1 cellular context compared by ENCODE assay signal in the genomic region with DNA sequence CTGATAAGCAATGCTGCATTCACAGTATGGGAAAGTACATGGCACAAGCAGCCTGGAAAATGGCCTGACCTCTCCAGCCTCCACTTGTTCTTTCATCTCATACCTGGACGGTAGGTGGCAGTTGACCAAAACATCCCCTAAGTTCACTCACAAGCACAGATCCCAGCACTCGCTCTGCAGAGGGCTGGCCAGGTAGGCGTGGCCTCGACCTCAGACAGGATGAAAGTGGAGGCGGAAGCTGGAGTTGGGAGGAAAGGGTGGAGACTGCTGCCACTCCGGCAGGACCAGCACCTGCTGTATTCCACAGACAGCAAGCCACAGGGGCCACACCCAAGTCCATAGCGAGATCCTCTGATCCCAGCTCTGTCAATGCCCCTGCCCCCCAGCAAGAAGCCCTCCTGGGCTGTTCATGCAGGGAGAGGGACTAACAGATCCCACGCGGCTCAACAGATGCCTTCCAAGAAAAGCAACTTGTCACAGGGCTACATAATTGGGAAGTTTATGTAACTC.
A peak's percentile ranks its signal among the peaks of the same experiment; 100 is the strongest.
TF ChIP-seq lines count a peak whose summit lies in the region.

No MANE protein-coding gene starts in this region.

TF ChIP-seq in HepG2, 621 proteins besides CTCF, POLR2A, EP300 and RAD21 (continued from another document and continues in another):
- TF ChIP-seq, protein P1, sequence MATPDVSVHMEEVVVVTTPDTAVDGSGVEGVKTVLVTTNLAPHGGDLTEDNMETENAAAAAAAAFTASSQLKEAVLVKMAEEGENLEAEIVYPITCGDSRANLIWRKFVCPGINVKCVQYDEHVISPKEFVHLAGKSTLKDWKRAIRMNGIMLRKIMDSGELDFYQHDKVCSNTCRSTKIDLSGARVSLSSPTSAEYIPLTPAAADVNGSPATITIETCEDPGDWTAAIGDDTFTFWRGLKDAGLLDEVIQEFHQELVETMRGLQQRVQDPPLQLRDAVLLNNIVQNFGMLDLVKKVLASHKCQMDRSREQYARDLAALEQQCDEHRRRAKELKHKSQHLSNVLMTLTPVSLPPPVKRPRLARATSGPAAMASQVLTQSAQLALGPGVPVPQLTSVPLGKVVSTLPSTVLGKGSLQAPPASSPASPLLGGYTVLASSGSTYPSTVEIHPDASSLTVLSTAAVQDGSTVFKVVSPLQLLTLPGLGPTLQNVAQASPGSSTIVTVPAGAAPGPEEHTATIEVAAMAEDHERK (CRISPR knock-in tag; IDR thresholded peaks at IDR 0.05; ENCODE audit: low read depth), result no peak
- TF ChIP-seq NFRKB (IDR thresholded peaks at IDR 0.05) (no peak), ZSCAN20 (CRISPR knock-in tag; IDR thresholded peaks at IDR 0.05; ENCODE audit: borderline replicate concordance) (no peak), ELF1 (CRISPR knock-in tag; IDR thresholded peaks at IDR 0.05) (peak; percentile 79), ZNF33A (CRISPR knock-in tag; IDR thresholded peaks at IDR 0.05; ENCODE audit: borderline replicate concordance) (no peak), KDM5A (IDR thresholded peaks at IDR 0.05; ENCODE audit: borderline replicate concordance, low read length) (no peak), ZNF569 (CRISPR knock-in tag; IDR thresholded peaks at IDR 0.05; ENCODE audit: borderline replicate concordance) (no peak), ZNF260 (CRISPR knock-in tag; IDR thresholded peaks at IDR 0.05; ENCODE audit: borderline replicate concordance, low read depth) (no peak), ZNF788 (CRISPR knock-in tag; IDR thresholded peaks at IDR 0.05; ENCODE audit: borderline replicate concordance) (peak; percentile 53; the same call in 1 of the 2 replicates), ZBTB3 (CRISPR knock-in tag; IDR thresholded peaks at IDR 0.05; ENCODE audit: borderline replicate concordance, low read depth) (no peak), ZFYVE20 (CRISPR knock-in tag; IDR thresholded peaks at IDR 0.05; ENCODE audit: borderline replicate concordance, low read depth) (no peak), CAMTA2 (CRISPR knock-in tag; IDR thresholded peaks at IDR 0.05; ENCODE audit: borderline replicate concordance) (no peak), ZNF12 (CRISPR knock-in tag; IDR thresholded peaks at IDR 0.05) (no peak), SRSF4 (IDR thresholded peaks at IDR 0.05; ENCODE audit: low read depth, low read length, poor library complexity, severe bottlenecking) (no peak), ZSCAN31 (CRISPR knock-in tag; IDR thresholded peaks at IDR 0.05; ENCODE audit: low read depth) (no peak), AHR (CRISPR knock-in tag; IDR thresholded peaks at IDR 0.05) (no peak), HDAC2 (CRISPR knock-in tag; IDR thresholded peaks at IDR 0.05) (peak; percentile 86; the same call in 1 of the 2 replicates), SRY (CRISPR knock-in tag; IDR thresholded peaks at IDR 0.05) (no peak), RXRB (CRISPR knock-in tag; IDR thresholded peaks at IDR 0.05; ENCODE audit: borderline replicate concordance) (peak; percentile 66; the same call in 1 of the 2 replicates), ZNF264 (CRISPR knock-in tag; IDR thresholded peaks at IDR 0.05) (no peak), NR2F2 (IDR thresholded peaks at IDR 0.05; ENCODE audit: borderline replicate concordance, low read depth) (no peak), AGO1 (IDR thresholded peaks at IDR 0.05; ENCODE audit: low read depth, low read length, poor library complexity, severe bottlenecking) (no peak)
- TF ChIP-seq, protein P2, sequence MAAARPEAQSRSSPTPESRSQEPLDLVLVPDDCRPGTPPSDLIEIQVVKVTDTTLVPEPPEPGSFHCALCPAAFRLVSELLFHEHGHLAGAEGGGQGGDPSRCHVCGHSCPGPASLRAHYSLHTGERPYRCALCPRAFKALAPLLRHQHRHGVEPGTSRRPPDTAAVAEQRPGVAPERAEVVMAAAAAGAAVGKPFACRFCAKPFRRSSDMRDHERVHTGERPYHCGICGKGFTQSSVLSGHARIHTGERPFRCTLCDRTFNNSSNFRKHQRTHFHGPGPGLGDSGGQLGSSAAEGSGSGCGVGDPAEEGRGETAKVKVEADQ (CRISPR knock-in tag; IDR thresholded peaks at IDR 0.05; ENCODE audit: borderline replicate concordance), result no peak
- TF ChIP-seq, protein P3, sequence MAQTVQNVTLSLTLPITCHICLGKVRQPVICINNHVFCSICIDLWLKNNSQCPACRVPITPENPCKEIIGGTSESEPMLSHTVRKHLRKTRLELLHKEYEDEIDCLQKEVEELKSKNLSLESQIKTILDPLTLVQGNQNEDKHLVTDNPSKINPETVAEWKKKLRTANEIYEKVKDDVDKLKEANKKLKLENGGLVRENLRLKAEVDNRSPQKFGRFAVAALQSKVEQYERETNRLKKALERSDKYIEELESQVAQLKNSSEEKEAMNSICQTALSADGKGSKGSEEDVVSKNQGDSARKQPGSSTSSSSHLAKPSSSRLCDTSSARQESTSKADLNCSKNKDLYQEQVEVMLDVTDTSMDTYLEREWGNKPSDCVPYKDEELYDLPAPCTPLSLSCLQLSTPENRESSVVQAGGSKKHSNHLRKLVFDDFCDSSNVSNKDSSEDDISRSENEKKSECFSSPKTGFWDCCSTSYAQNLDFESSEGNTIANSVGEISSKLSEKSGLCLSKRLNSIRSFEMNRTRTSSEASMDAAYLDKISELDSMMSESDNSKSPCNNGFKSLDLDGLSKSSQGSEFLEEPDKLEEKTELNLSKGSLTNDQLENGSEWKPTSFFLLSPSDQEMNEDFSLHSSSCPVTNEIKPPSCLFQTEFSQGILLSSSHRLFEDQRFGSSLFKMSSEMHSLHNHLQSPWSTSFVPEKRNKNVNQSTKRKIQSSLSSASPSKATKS (CRISPR knock-in tag; IDR thresholded peaks at IDR 0.05), result no peak
- TF ChIP-seq, protein P4, sequence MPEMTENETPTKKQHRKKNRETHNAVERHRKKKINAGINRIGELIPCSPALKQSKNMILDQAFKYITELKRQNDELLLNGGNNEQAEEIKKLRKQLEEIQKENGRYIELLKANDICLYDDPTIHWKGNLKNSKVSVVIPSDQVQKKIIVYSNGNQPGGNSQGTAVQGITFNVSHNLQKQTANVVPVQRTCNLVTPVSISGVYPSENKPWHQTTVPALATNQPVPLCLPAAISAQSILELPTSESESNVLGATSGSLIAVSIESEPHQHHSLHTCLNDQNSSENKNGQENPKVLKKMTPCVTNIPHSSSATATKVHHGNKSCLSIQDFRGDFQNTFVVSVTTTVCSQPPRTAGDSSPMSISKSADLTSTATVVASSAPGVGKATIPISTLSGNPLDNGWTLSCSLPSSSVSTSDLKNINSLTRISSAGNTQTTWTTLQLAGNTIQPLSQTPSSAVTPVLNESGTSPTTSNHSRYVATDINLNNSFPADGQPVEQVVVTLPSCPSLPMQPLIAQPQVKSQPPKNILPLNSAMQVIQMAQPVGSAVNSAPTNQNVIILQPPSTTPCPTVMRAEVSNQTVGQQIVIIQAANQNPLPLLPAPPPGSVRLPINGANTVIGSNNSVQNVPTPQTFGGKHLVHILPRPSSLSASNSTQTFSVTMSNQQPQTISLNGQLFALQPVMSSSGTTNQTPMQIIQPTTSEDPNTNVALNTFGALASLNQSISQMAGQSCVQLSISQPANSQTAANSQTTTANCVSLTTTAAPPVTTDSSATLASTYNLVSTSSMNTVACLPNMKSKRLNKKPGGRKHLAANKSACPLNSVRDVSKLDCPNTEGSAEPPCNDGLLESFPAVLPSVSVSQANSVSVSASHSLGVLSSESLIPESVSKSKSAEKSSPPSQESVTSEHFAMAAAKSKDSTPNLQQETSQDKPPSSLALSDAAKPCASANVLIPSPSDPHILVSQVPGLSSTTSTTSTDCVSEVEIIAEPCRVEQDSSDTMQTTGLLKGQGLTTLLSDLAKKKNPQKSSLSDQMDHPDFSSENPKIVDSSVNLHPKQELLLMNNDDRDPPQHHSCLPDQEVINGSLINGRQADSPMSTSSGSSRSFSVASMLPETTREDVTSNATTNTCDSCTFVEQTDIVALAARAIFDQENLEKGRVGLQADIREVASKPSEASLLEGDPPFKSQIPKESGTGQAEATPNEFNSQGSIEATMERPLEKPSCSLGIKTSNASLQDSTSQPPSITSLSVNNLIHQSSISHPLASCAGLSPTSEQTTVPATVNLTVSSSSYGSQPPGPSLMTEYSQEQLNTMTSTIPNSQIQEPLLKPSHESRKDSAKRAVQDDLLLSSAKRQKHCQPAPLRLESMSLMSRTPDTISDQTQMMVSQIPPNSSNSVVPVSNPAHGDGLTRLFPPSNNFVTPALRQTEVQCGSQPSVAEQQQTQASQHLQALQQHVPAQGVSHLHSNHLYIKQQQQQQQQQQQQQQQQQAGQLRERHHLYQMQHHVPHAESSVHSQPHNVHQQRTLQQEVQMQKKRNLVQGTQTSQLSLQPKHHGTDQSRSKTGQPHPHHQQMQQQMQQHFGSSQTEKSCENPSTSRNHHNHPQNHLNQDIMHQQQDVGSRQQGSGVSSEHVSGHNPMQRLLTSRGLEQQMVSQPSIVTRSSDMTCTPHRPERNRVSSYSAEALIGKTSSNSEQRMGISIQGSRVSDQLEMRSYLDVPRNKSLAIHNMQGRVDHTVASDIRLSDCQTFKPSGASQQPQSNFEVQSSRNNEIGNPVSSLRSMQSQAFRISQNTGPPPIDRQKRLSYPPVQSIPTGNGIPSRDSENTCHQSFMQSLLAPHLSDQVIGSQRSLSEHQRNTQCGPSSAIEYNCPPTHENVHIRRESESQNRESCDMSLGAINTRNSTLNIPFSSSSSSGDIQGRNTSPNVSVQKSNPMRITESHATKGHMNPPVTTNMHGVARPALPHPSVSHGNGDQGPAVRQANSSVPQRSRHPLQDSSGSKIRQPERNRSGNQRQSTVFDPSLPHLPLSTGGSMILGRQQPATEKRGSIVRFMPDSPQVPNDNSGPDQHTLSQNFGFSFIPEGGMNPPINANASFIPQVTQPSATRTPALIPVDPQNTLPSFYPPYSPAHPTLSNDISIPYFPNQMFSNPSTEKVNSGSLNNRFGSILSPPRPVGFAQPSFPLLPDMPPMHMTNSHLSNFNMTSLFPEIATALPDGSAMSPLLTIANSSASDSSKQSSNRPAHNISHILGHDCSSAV (CRISPR knock-in tag; IDR thresholded peaks at IDR 0.05; ENCODE audit: borderline replicate concordance), result no peak
- TF ChIP-seq, protein P5, sequence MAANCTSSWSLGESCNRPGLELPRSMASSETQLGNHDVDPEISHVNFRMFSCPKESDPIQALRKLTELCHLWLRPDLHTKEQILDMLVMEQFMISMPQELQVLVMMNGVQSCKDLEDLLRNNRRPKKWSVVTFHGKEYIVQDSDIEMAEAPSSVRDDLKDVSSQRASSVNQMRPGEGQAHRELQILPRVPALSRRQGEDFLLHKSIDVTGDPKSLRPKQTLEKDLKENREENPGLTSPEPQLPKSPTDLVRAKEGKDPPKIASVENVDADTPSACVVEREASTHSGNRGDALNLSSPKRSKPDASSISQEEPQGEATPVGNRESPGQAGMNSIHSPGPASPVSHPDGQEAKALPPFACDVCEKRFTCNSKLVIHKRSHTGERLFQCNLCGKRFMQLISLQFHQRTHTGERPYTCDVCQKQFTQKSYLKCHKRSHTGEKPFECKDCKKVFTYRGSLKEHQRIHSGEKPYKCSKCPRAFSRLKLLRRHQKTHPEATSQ (CRISPR knock-in tag; IDR thresholded peaks at IDR 0.05; ENCODE audit: borderline replicate concordance), result no peak
- TF ChIP-seq, protein P6, sequence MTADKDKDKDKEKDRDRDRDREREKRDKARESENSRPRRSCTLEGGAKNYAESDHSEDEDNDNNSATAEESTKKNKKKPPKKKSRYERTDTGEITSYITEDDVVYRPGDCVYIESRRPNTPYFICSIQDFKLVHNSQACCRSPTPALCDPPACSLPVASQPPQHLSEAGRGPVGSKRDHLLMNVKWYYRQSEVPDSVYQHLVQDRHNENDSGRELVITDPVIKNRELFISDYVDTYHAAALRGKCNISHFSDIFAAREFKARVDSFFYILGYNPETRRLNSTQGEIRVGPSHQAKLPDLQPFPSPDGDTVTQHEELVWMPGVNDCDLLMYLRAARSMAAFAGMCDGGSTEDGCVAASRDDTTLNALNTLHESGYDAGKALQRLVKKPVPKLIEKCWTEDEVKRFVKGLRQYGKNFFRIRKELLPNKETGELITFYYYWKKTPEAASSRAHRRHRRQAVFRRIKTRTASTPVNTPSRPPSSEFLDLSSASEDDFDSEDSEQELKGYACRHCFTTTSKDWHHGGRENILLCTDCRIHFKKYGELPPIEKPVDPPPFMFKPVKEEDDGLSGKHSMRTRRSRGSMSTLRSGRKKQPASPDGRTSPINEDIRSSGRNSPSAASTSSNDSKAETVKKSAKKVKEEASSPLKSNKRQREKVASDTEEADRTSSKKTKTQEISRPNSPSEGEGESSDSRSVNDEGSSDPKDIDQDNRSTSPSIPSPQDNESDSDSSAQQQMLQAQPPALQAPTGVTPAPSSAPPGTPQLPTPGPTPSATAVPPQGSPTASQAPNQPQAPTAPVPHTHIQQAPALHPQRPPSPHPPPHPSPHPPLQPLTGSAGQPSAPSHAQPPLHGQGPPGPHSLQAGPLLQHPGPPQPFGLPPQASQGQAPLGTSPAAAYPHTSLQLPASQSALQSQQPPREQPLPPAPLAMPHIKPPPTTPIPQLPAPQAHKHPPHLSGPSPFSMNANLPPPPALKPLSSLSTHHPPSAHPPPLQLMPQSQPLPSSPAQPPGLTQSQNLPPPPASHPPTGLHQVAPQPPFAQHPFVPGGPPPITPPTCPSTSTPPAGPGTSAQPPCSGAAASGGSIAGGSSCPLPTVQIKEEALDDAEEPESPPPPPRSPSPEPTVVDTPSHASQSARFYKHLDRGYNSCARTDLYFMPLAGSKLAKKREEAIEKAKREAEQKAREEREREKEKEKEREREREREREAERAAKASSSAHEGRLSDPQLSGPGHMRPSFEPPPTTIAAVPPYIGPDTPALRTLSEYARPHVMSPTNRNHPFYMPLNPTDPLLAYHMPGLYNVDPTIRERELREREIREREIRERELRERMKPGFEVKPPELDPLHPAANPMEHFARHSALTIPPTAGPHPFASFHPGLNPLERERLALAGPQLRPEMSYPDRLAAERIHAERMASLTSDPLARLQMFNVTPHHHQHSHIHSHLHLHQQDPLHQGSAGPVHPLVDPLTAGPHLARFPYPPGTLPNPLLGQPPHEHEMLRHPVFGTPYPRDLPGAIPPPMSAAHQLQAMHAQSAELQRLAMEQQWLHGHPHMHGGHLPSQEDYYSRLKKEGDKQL (CRISPR knock-in tag; IDR thresholded peaks at IDR 0.05; ENCODE audit: low read depth), result no peak
- TF ChIP-seq, protein P7, sequence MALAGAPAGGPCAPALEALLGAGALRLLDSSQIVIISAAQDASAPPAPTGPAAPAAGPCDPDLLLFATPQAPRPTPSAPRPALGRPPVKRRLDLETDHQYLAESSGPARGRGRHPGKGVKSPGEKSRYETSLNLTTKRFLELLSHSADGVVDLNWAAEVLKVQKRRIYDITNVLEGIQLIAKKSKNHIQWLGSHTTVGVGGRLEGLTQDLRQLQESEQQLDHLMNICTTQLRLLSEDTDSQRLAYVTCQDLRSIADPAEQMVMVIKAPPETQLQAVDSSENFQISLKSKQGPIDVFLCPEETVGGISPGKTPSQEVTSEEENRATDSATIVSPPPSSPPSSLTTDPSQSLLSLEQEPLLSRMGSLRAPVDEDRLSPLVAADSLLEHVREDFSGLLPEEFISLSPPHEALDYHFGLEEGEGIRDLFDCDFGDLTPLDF (CRISPR knock-in tag; IDR thresholded peaks at IDR 0.05), result no peak
- TF ChIP-seq, protein P8, sequence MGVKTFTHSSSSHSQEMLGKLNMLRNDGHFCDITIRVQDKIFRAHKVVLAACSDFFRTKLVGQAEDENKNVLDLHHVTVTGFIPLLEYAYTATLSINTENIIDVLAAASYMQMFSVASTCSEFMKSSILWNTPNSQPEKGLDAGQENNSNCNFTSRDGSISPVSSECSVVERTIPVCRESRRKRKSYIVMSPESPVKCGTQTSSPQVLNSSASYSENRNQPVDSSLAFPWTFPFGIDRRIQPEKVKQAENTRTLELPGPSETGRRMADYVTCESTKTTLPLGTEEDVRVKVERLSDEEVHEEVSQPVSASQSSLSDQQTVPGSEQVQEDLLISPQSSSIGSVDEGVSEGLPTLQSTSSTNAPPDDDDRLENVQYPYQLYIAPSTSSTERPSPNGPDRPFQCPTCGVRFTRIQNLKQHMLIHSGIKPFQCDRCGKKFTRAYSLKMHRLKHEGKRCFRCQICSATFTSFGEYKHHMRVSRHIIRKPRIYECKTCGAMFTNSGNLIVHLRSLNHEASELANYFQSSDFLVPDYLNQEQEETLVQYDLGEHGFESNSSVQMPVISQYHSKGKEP (CRISPR knock-in tag; IDR thresholded peaks at IDR 0.05), result no peak
